In the genomic region with DNA sequence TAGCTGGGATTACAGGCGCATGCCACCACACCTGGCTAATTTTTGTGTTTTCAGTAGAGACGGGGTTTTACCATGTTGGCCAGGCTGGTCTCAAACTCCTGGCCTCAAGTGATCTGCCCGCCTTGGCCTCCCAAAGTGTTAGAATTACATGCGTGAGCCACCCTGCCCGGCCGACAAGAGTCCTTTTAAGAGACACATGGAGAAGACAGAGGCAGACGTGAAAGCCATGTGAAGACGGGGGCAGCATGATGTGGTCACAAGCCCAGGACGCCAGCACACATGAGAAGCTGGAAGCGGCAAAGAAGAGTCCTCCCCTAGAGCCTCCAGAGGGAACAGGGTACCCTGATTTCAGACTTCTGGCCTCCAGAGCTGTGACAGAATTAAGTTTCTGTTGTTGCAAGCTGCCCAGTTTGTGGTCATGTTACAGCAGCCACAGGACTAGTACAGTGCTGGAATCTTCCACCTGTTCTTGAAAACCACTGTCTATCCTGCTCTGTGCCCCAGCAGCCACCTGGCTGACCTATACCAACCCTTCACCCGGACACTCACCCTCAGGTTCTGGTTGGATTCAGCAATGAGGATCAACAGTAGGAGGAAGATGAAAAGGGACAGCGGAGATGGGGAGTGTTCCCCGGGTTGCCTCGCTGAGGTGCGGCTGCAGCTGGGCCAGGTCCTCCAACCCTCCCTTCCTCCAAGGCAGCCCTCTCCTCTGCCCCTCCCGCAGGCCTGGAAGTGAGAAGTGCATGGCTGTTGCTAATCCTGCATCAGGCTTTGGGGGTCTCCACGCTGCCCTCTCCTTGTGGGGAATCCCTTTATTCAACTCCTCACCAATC, we compare ENCODE assay signal across 12 cellular contexts. TPM values are rescaled to one million over a fixed set of nuclear protein-coding genes. Genes with fewer than 3 reads are reported as not detected.
DNase-seq lines count a peak whose midpoint lies in the region; ATAC-seq and TF ChIP-seq lines count a peak whose summit lies in the region.
"Had no signal": no experiment of that assay in that cellular context is flagged by ENCODE, and none has a peak within 500 bp of the region (broad histone marks: within the 10 kb centered on the region; RNA-seq: fewer than 3 reads in every experiment).

No MANE protein-coding gene starts in this region.

- peaks cover 22 to 82% of the 10 kb centered on the region in 2 experiments for H3K79me1 ChIP-seq in IMR-90 (ENCODE audit: low read depth in 1 of 2, low read length in 2 of 2)

- no peak for TF ChIP-seq POLR2A in IMR-90 (IDR thresholded peaks at IDR 0.05; ENCODE audit: low read depth, low read length)

- H3K18ac ChIP-seq in IMR-90 (ENCODE audit: low read depth, low read length): no peak overlapping the region

- H3K27ac ChIP-seq in IMR-90 (ENCODE audit: insufficient read depth, low read length) (no peak overlapping the region), SJCRH30 (peak overlapping the region; percentile 42)

- no peak for TF ChIP-seq RAD21 in IMR-90 (IDR thresholded peaks at IDR 0.05; ENCODE audit: low read length)

- H3K9ac ChIP-seq in IMR-90 (ENCODE audit: low read depth, low read length): no peak overlapping the region

- POLR2A ChIA-PET in IMR-90 (lab: Charles Lee; ENCODE audit: unreplicated experiment): no interaction called here

- no peak overlapping the region for H2AK9ac ChIP-seq in IMR-90 (replicated peaks; ENCODE audit: low read depth, low read length, poor library complexity)

- no TSS peak for BruUV-seq in IMR-90 (replicated peaks; lab: Mats Ljungman, UMichigan)

- CTCF ChIA-PET in IMR-90 (lab: Yijun Ruan, JAX): interaction anchor here (0.6 kb wide), 1 partner anchor 507 kb away, joined by 4 read pairs; no protein-coding TSS in a partner anchor

- intact Hi-C loops in IMR-90 (cut with micrococcal nuclease): no loop called here

- no peak for DNase-seq in IMR-90
- peak; percentile 73 to 84 for DNase-seq in SJCRH30
- DNase-seq in left lobe of liver (ENCODE audit: low spot score): peak; percentile 39
- peak; percentile 25 for DNase-seq in skeletal muscle cell (ENCODE audit: low read depth)
- no peak for DNase-seq in 8988T
- no peak for DNase-seq in Ammon's horn (ENCODE audit: low spot score)
- DNase-seq: activated CD8-positive, alpha-beta memory T cell treated with anti-CD3 and anti-CD28 coated beads, Interleukin-2, amount 10 ng/mL, durations not matched to agents 7 days and 5 days; Caco-2; HCEC 1CT; NCI-H187; NCI-H69 had no signal

- H3K4me3 ChIP-seq in IMR-90 (ENCODE audit: insufficient read depth, low read depth, low read length) (no peak overlapping the region), SJCRH30 (no peak overlapping the region), skeletal muscle cell (ENCODE audit: low read depth, low read length) (no peak overlapping the region)

- peaks cover 28% of the 10 kb centered on the region for H3K9me1 ChIP-seq in IMR-90 (ENCODE audit: insufficient read depth, low read length)

- no peak overlapping the region for H3K4me2 ChIP-seq in IMR-90 (ENCODE audit: low read depth, low read length)

- no peak overlapping the region for H4K8ac ChIP-seq in IMR-90 (ENCODE audit: low read depth in 2 of 2, low read length in 2 of 2)

- H2AK5ac ChIP-seq in IMR-90 (ENCODE audit: low read depth, low read length): 0 out of 2 replicates have a peak overlapping the region, but pooled peaks have one; percentile 33

- no peak overlapping the region for H2BK5ac ChIP-seq in IMR-90 (ENCODE audit: low read depth, low read length, poor library complexity, severe bottlenecking)

- no peak overlapping the region for H4K91ac ChIP-seq in IMR-90 (ENCODE audit: insufficient read depth, low read depth, low read length)

- H4K20me1 ChIP-seq in IMR-90 (ENCODE audit: insufficient read depth, low read length): peaks cover 74% of the 10 kb centered on the region

- H3K9me3 ChIP-seq in IMR-90 (ENCODE audit: control insufficient read depth, insufficient read depth, low read length) (no peaks in the 10 kb centered on the region), SJCRH30 (replicated peaks) (no peaks in the 10 kb centered on the region)
- H3K9me3 ChIP-seq: Caco-2 had no signal

- TF ChIP-seq CTCF in IMR-90 (conservative IDR thresholded peaks at IDR 0.05; ENCODE audit: low read depth, low read length): no peak

- H3K56ac ChIP-seq in IMR-90 (ENCODE audit: extremely low read depth, insufficient read depth, low read length): no peak overlapping the region

- no peak overlapping the region for H2AFZ ChIP-seq in IMR-90 (replicated peaks; ENCODE audit: low read length, poor library complexity)

- H3K36me3 ChIP-seq in IMR-90 (ENCODE audit: control insufficient read depth, insufficient read depth, low read length) (no peaks in the 10 kb centered on the region), SJCRH30 (no peaks in the 10 kb centered on the region)

- no peak for ATAC-seq in IMR-90 (ENCODE audit: low read depth)
- ATAC-seq in left lobe of liver: peak; percentile 24
- ATAC-seq in GM21526 (IDR thresholded peaks at IDR 0.05; ENCODE audit: low FRiP score, unreplicated experiment): no peak
- ATAC-seq: activated CD8-positive, alpha-beta memory T cell treated with anti-CD3 and anti-CD28 coated beads, Interleukin-2, amount 10 ng/mL, durations not matched to agents 7 days and 5 days had no signal

- no peaks in the 10 kb centered on the region for H3K27me3 ChIP-seq in IMR-90 (ENCODE audit: control insufficient read depth, insufficient read depth, low read length)
- no peaks in the 10 kb centered on the region for H3K27me3 ChIP-seq in SJCRH30

- H3K4me1 ChIP-seq in IMR-90 (ENCODE audit: control insufficient read depth, insufficient read depth, low read length) (peaks cover 22% of the 10 kb centered on the region), SJCRH30 (peaks cover 36% of the 10 kb centered on the region)

- 0 out of 2 replicates have a peak overlapping the region, but pooled peaks have one; percentile 2 for H3K4ac ChIP-seq in IMR-90 (ENCODE audit: low read depth, low read length)

- H2BK20ac ChIP-seq in IMR-90 (ENCODE audit: low read depth, low read length): no peak overlapping the region

- in situ Hi-C loops in IMR-90 (cut with MboI; ENCODE audit: low sequenced_read_pairs): no loop called here

- H3K23ac ChIP-seq in IMR-90 (ENCODE audit: low read depth, low read length): no peak overlapping the region

- no peak overlapping the region for H4K5ac ChIP-seq in IMR-90 (ENCODE audit: low read depth, low read length)

- no peak overlapping the region for H2BK120ac ChIP-seq in IMR-90 (ENCODE audit: low read depth, low read length)

- 84% methylated on average over 7 of the region's 17 CpGs; no CpG with 5 or more reads in 1 of the 2 experiments for WGBS in IMR-90 (ENCODE audit: extremely low coverage in 2 of 2, insufficient read length in 1 of 2), 2 experiments

- dilution Hi-C loops in IMR-90 (cut with HindIII; ENCODE audit: low sequenced_read_pairs, unreplicated experiment): no loop called here

- no peak overlapping the region for H3K14ac ChIP-seq in IMR-90 (replicated peaks; ENCODE audit: low read depth, low read length)

- no peak overlapping the region for H2BK15ac ChIP-seq in IMR-90 (ENCODE audit: low read depth, low read length)

TF ChIP-seq in IMR-90, 13 proteins besides CTCF, POLR2A, EP300 and RAD21:
- no peak for TF ChIP-seq NFE2L2 (IDR thresholded peaks at IDR 0.05; ENCODE audit: low read depth, low read length)
- no peak for TF ChIP-seq MAFK (IDR thresholded peaks at IDR 0.05; ENCODE audit: low read depth, low read length)
- TF ChIP-seq RFX5 (IDR thresholded peaks at IDR 0.05; ENCODE audit: low read depth, low read length): no peak
- TF ChIP-seq, protein P1, sequence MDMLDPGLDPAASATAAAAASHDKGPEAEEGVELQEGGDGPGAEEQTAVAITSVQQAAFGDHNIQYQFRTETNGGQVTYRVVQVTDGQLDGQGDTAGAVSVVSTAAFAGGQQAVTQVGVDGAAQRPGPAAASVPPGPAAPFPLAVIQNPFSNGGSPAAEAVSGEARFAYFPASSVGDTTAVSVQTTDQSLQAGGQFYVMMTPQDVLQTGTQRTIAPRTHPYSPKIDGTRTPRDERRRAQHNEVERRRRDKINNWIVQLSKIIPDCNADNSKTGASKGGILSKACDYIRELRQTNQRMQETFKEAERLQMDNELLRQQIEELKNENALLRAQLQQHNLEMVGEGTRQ (IDR thresholded peaks at IDR 0.05; ENCODE audit: low read depth, low read length): no peak
- no peak for TF ChIP-seq RCOR1 (IDR thresholded peaks at IDR 0.05; ENCODE audit: insufficient replicate concordance, low read length)
- no peak for TF ChIP-seq CHD1 (IDR thresholded peaks at IDR 0.05; ENCODE audit: low read depth, low read length)
- no peak for TF ChIP-seq MXI1 (IDR thresholded peaks at IDR 0.05; ENCODE audit: borderline replicate concordance, low read depth, low read length)
- TF ChIP-seq CEBPB (IDR thresholded peaks at IDR 0.05; ENCODE audit: low read depth, low read length): no peak
- TF ChIP-seq, protein P2, sequence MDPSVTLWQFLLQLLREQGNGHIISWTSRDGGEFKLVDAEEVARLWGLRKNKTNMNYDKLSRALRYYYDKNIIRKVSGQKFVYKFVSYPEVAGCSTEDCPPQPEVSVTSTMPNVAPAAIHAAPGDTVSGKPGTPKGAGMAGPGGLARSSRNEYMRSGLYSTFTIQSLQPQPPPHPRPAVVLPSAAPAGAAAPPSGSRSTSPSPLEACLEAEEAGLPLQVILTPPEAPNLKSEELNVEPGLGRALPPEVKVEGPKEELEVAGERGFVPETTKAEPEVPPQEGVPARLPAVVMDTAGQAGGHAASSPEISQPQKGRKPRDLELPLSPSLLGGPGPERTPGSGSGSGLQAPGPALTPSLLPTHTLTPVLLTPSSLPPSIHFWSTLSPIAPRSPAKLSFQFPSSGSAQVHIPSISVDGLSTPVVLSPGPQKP (IDR thresholded peaks at IDR 0.05; ENCODE audit: borderline replicate concordance, low read depth, low read length): no peak

RNA-seq across cellular contexts. Expression of a gene that starts 16.9 kb away (rescaled TPM):
- 8.6 and 13.9 TPM in 2 replicates for total RNA-seq in IMR-90 (2012; rRNA removed)
- polyA plus RNA-seq in IMR-90 (2012; rRNA removed): 25.7 and 29.9 TPM in 2 replicates
- polyA plus RNA-seq in IMR-90 (2012; cell fraction: cytosol; rRNA removed): 30.2 and 32.2 TPM in 2 replicates
- polyA plus RNA-seq in IMR-90 (2012; cell fraction: nucleus; rRNA removed; ENCODE audit: low replicate concordance): 46.1 and 46.4 TPM in 2 replicates
- total RNA-seq in SJCRH30 (2014; rRNA removed; shearing (Covaris generic)): 33.2 and 34.2 TPM in 2 replicates
- 6.6 TPM for total RNA-seq in left lobe of liver

RNA-seq across cellular contexts. Expression of a gene that starts 43.7 kb away (rescaled TPM):
- total RNA-seq in IMR-90 (2012; rRNA removed) (9.7 and 13.8 TPM in 2 replicates), left lobe of liver (35.2 TPM)
- 18.5 and 20.7 TPM in 2 replicates for polyA plus RNA-seq in IMR-90 (2012; rRNA removed)
- polyA plus RNA-seq in IMR-90 (2012; cell fraction: cytosol; rRNA removed): 9.6 and 10.4 TPM in 2 replicates
- polyA plus RNA-seq in IMR-90 (2012; cell fraction: nucleus; rRNA removed; ENCODE audit: low replicate concordance): 96.7 and 158 TPM in 2 replicates
- total RNA-seq in SJCRH30 (2014; rRNA removed; shearing (Covaris generic)): 6.5 and 9.8 TPM in 2 replicates

Comparison
In these comparisons a context has a peak if more than half of its experiments do, and no peak if none do; other contexts are left out.
1. DNase-seq: peak in SJCRH30 (2 of 2), left lobe of liver (single experiment) and skeletal muscle cell (single experiment); none in IMR-90 (single experiment), 8988T (single experiment) and Ammon's horn (single experiment).